In genomic region chr1:2408456-2408855, GRCh38 we compare ENCODE assay signal across 19 cellular contexts. TPM values are rescaled to one million over a fixed set of nuclear protein-coding genes. Genes with fewer than 3 reads are reported as not detected.
A peak's percentile ranks its signal among the peaks of the same experiment; 100 is the strongest.
DNase-seq lines count a peak whose midpoint lies in the region; ATAC-seq, FAIRE-seq and TF ChIP-seq lines count a peak whose summit lies in the region.
"Had no signal": no experiment of that assay in that cellular context is flagged by ENCODE, and none has a peak within 500 bp of the region (broad histone marks: within the 10 kb centered on the region; RNA-seq: fewer than 3 reads in every experiment).

No MANE protein-coding gene starts in this region.

- H3K27ac Mint-ChIP-seq in chondrocyte (ENCODE audit: unreplicated experiment), result no peak overlapping the region
- H3K27ac Mint-ChIP-seq: CD4-positive, alpha-beta T cell; GM23338 had no signal

- DNase-seq in NCI-H82 (lab: John Stamatoyannopoulos, UW) (peak; percentile 37), NCI-H82 treated with DMSO at 0.1 percent for 48 hours (lab: John Stamatoyannopoulos, UW; ENCODE audit: unreplicated experiment) (no peak), HepG2 (ENCODE audit: low spot score) (no peak), right lobe of liver (no peak), chondrocyte (ENCODE audit: low spot score) (peak; percentile 77), trophoblast cell (peak in 1 of 2 donors; percentile 20), NCI-H1694 (lab: John Stamatoyannopoulos, UW) (no peak)
- DNase-seq in effector memory CD4-positive, alpha-beta T cell, result no peak
- DNase-seq: AML-193; Calu3; CD4-positive, alpha-beta T cell; DMS 273 treated with DMSO at 0.1 percent for 48 hours; DMS79; H7 had no signal

- CTCF ChIA-PET in HepG2 (lab: Yijun Ruan, JAX; ENCODE audit: low intra/inter-chr PET ratio, low total read pairs), result no interaction called here

- ATAC-seq in HepG2, result no peak
- ATAC-seq in right lobe of liver, result no peak
- ATAC-seq: GM12878, GM23338 had no signal

- no peak for TF ChIP-seq POLR2A in HepG2 (IDR thresholded peaks at IDR 0.05; ENCODE audit: insufficient read depth in 1 of 2, low read depth in 2 of 2, low read length in 2 of 2)
- TF ChIP-seq POLR2A in right lobe of liver (IDR thresholded peaks at IDR 0.05), result no peak

- no peak for TF ChIP-seq RAD21 in HepG2 (CRISPR knock-in tag; IDR thresholded peaks at IDR 0.05)

- no peak for TF ChIP-seq EP300 in HepG2 (IDR thresholded peaks at IDR 0.05; ENCODE audit: low read depth in 2 of 2, low read length in 2 of 2)
- TF ChIP-seq EP300 in HepG2 (CRISPR knock-in tag; IDR thresholded peaks at IDR 0.05; ENCODE audit: borderline replicate concordance), result no peak

- no peak overlapping the region for H3K4me3 Mint-ChIP-seq in chondrocyte (ENCODE audit: unreplicated experiment)
- H3K4me3 Mint-ChIP-seq: GM23338 had no signal

- TF ChIP-seq CTCF in HepG2 (CRISPR knock-in tag; IDR thresholded peaks at IDR 0.05), result no peak
- TF ChIP-seq CTCF in right lobe of liver (IDR thresholded peaks at IDR 0.05), result no peak
- TF ChIP-seq CTCF in chondrocyte (IDR thresholded peaks at IDR 0.05), result no peak

- in situ Hi-C loops in HepG2 (cut with HindIII; ENCODE audit: extremely low pct_ligation_motif_present, low pct_unique_long_range_greater_than_20kb), result no loop called here

- H3K27me3 Mint-ChIP-seq in chondrocyte (ENCODE audit: low read depth), result no peaks in the 10 kb centered on the region
- H3K27me3 Mint-ChIP-seq: CD4-positive, alpha-beta T cell had no signal

- H4K20me1 ChIP-seq in HepG2 (ENCODE audit: insufficient read depth, low read length), result no peaks in the 10 kb centered on the region

- no peak overlapping the region for H3K4me3 ChIP-seq in HepG2 (replicated peaks in 1 of 3; ENCODE audit: insufficient read depth in 1 of 3, low read depth in 2 of 3, low read length in 3 of 3)
- no peak overlapping the region for H3K4me3 ChIP-seq in right lobe of liver
- peak overlapping the region; percentile 13 for H3K4me3 ChIP-seq in trophoblast cell (ENCODE audit: low read depth, low read length)
- H3K4me3 ChIP-seq in effector memory CD4-positive, alpha-beta T cell (ENCODE audit: insufficient read depth, low read depth, low read length, poor library complexity, severe bottlenecking), result no peak overlapping the region
- H3K4me3 ChIP-seq: BLaER1 treated with 17β-estradiol and CSF1 and Interleukin-3, amounts not matched to agents 10 nM and 100 nM; GM12878; GM23338 had no signal

- H3K14ac ChIP-seq in trophoblast cell (ENCODE audit: low read length), result no peak overlapping the region

- H3K9me3 ChIP-seq in HepG2 (ENCODE audit: low read length), result no peaks in the 10 kb centered on the region
- no peaks in the 10 kb centered on the region for H3K9me3 ChIP-seq in right lobe of liver
- no peaks in the 10 kb centered on the region for H3K9me3 ChIP-seq in trophoblast cell (ENCODE audit: insufficient read depth, low read depth, low read length)
- no peaks in the 10 kb centered on the region for H3K9me3 ChIP-seq in effector memory CD4-positive, alpha-beta T cell (ENCODE audit: control insufficient read depth, low read length)
- H3K9me3 ChIP-seq: BLaER1 treated with 17β-estradiol and CSF1 and Interleukin-3, amounts not matched to agents 10 nM and 100 nM had no signal

- H3K23ac ChIP-seq in trophoblast cell (ENCODE audit: low read length), result no peak overlapping the region

- H2BK5ac ChIP-seq in trophoblast cell (ENCODE audit: low read depth, low read length, poor library complexity), result no peak overlapping the region

- no peak overlapping the region for H3K4ac ChIP-seq in trophoblast cell (ENCODE audit: low read depth, low read length)

- no peak overlapping the region for H2AK5ac ChIP-seq in trophoblast cell (ENCODE audit: low read length)

- H3K79me2 ChIP-seq in HepG2 (ENCODE audit: insufficient read depth, low read length), result peaks cover 16% of the 10 kb centered on the region
- peaks cover 9% of the 10 kb centered on the region for H3K79me2 ChIP-seq in trophoblast cell (ENCODE audit: control insufficient read depth, insufficient read depth, low read length, poor library complexity)

- H3K9me3 Mint-ChIP-seq in chondrocyte (ENCODE audit: low read depth), result no peaks in the 10 kb centered on the region
- H3K9me3 Mint-ChIP-seq: CD4-positive, alpha-beta T cell; GM23338 had no signal

- H3K36me3 Mint-ChIP-seq in chondrocyte (ENCODE audit: low read depth), result peaks cover 6% of the 10 kb centered on the region

- no peak overlapping the region for H3K9ac ChIP-seq in HepG2 (ENCODE audit: insufficient read depth, low read depth, low read length)
- no peak overlapping the region for H3K9ac ChIP-seq in trophoblast cell (ENCODE audit: low read length)

- BruUV-seq in HepG2 (replicated peaks; lab: Mats Ljungman, UMichigan), result no TSS peak

- H2AFZ ChIP-seq in HepG2 (ENCODE audit: low read length) (no peak overlapping the region), trophoblast cell (ENCODE audit: insufficient read depth, low read length, poor library complexity) (no peak overlapping the region)
- H2AFZ ChIP-seq: GM23338 had no signal

- H3K27ac ChIP-seq in HepG2 (ENCODE audit: extremely low read length, insufficient read depth, low read length), result no peak overlapping the region
- no peak overlapping the region for H3K27ac ChIP-seq in right lobe of liver
- H3K27ac ChIP-seq in trophoblast cell (ENCODE audit: low read depth, low read length), result no peak overlapping the region
- no peak overlapping the region for H3K27ac ChIP-seq in effector memory CD4-positive, alpha-beta T cell (ENCODE audit: insufficient read depth, low read length, poor library complexity, severe bottlenecking)
- H3K27ac ChIP-seq: 22Rv1; BLaER1 treated with 17β-estradiol and CSF1 and Interleukin-3, amounts not matched to agents 10 nM and 100 nM had no signal

- H3K4me1 ChIP-seq in HepG2 (ENCODE audit: insufficient read depth, low read length) (peaks cover 19% of the 10 kb centered on the region), right lobe of liver (peaks cover 0 to 13% (median 3%) of the 10 kb centered on the region in 4 donors), trophoblast cell (ENCODE audit: control insufficient read depth in 1 of 2, insufficient read depth in 2 of 2, low read length in 2 of 2) (peaks cover 12 to 17% of the 10 kb centered on the region in 2 experiments)
- H3K4me1 ChIP-seq in effector memory CD4-positive, alpha-beta T cell (ENCODE audit: control insufficient read depth, insufficient read depth, low read length, poor library complexity, severe bottlenecking), result peaks cover 12% of the 10 kb centered on the region

- H3K18ac ChIP-seq in trophoblast cell (ENCODE audit: low read length), result no peak overlapping the region

- no peak overlapping the region for H4K91ac ChIP-seq in trophoblast cell (ENCODE audit: low read depth, low read length)

- H4K12ac ChIP-seq in trophoblast cell (ENCODE audit: low read depth, low read length), result no peak overlapping the region

- POLR2A ChIA-PET in HepG2 (lab: Yijun Ruan, JAX), result interaction anchor here (1.1 kb wide), 1 partner anchor 17 kb away, joined by 5 read pairs; the partner anchor contains the start of genes MORN1 and RER1

- intact Hi-C loops in HepG2 (cut with micrococcal nuclease; ENCODE audit: unreplicated experiment) (no loop called here), right lobe of liver (cut with DNase I) (no loop called here)

- H4K8ac ChIP-seq in trophoblast cell (ENCODE audit: low read depth, low read length), result no peak overlapping the region

- no peaks in the 10 kb centered on the region for H3K27me3 ChIP-seq in HepG2 (ENCODE audit: control insufficient read depth in 1 of 2, insufficient read depth in 2 of 2, low read length in 2 of 2)
- H3K27me3 ChIP-seq in right lobe of liver, result no peaks in the 10 kb centered on the region
- H3K27me3 ChIP-seq in trophoblast cell (ENCODE audit: insufficient read depth, low read length), result no peaks in the 10 kb centered on the region
- H3K27me3 ChIP-seq in effector memory CD4-positive, alpha-beta T cell (replicated peaks; ENCODE audit: control insufficient read depth, insufficient read depth, low read length, poor library complexity, severe bottlenecking), result no peaks in the 10 kb centered on the region
- H3K27me3 ChIP-seq: BLaER1 treated with 17β-estradiol and CSF1 and Interleukin-3, amounts not matched to agents 10 nM and 100 nM had no signal

- 100% methylated on average over 9 of the region's 24 CpGs for WGBS in HepG2 (ENCODE audit: low lambda C conversion rate)
- WGBS in right lobe of liver (ENCODE audit: insufficient coverage, low coverage, low lambda C conversion rate, missing lambda C conversion rate), result no CpG with 5 or more reads among the region's 24 CpGs
- WGBS in trophoblast cell (ENCODE audit: extremely low coverage, insufficient coverage, insufficient read length), result no CpG with 5 or more reads among the region's 24 CpGs

- H3K4me1 Mint-ChIP-seq in chondrocyte (ENCODE audit: low read depth), result peaks cover 38% of the 10 kb centered on the region
- H3K4me1 Mint-ChIP-seq: GM23338 had no signal

- H3K36me3 ChIP-seq in HepG2 (replicated peaks in 1 of 2; ENCODE audit: control insufficient read depth in 1 of 2, insufficient read depth in 2 of 2, low read length in 2 of 2) (peaks cover 31 to 60% of the 10 kb centered on the region in 2 experiments), right lobe of liver (peaks cover 0 to 24% (median 10%) of the 10 kb centered on the region in 4 donors), trophoblast cell (ENCODE audit: control insufficient read depth in 1 of 2, insufficient read depth in 2 of 2, low read length in 2 of 2) (peaks cover 53% of the 10 kb centered on the region in 2 experiments)
- peaks cover 32% of the 10 kb centered on the region for H3K36me3 ChIP-seq in effector memory CD4-positive, alpha-beta T cell (ENCODE audit: control insufficient read depth, insufficient read depth, low read length)

- H2BK120ac ChIP-seq in trophoblast cell (ENCODE audit: insufficient read depth, low read length, poor library complexity), result no peak overlapping the region

- H3K4me2 ChIP-seq in HepG2 (ENCODE audit: low read depth, low read length), result no peak overlapping the region
- H3K4me2 ChIP-seq in trophoblast cell (ENCODE audit: low read length), result no peak overlapping the region
- H3K4me2 ChIP-seq: BLaER1 treated with 17β-estradiol and CSF1 and Interleukin-3, amounts not matched to agents 10 nM and 100 nM; GM23338 had no signal

- no peak for FAIRE-seq in HepG2 (lab: Jason Lieb, UNC)
- FAIRE-seq: GM12878, GM18507 had no signal

- no peak overlapping the region for H2BK12ac ChIP-seq in trophoblast cell (ENCODE audit: low read length)

- peaks cover 12% of the 10 kb centered on the region for H3K79me1 ChIP-seq in trophoblast cell (ENCODE audit: low read length)

RNA-seq across cellular contexts. Expression of gene PEX10, which starts 3.9 kb away (rescaled TPM):
- total RNA-seq in HepG2 (2016; rRNA removed; fragmentation: Illumina TruSeq; extraction: Trizol) (38.3 and 39.6 TPM in 2 replicates), right lobe of liver (10 to 100 TPM in 3 of 6 experiments, 1 to 10 TPM in 3; 7.4 to 24.3 (median 10.5) TPM), chondrocyte (20.6 to 33.0 TPM (median 23.4 TPM) in 3 replicates)
- total RNA-seq in HepG2 (2016; cell fraction: cytosol; rRNA removed; fragmentation: Illumina TruSeq; extraction: Trizol; ENCODE audit: low read depth), result 20.2 and 25.8 TPM in 2 replicates
- 37.8 and 38.9 TPM in 2 replicates for total RNA-seq in HepG2 (2016; cell fraction: insoluble cytoplasmic fraction; rRNA removed; fragmentation: Illumina TruSeq; extraction: Trizol)
- 53.4 and 59.7 TPM in 2 replicates for total RNA-seq in HepG2 (2016; cell fraction: membrane; rRNA removed; fragmentation: Illumina TruSeq; extraction: Trizol)
- 27.1 and 27.5 TPM in 2 replicates for total RNA-seq in HepG2 (2016; cell fraction: nucleus; rRNA removed; fragmentation: Illumina TruSeq; extraction: Trizol)
- 16.1 and 21.0 TPM in 2 replicates for polyA plus RNA-seq in HepG2 (2011; rRNA removed)
- 16.3 and 20.9 TPM in 2 replicates for polyA plus RNA-seq in HepG2 (2011; cell fraction: cytosol; rRNA removed)
- 49.0 and 57.5 TPM in 2 replicates for polyA plus RNA-seq in HepG2 (2011; cell fraction: nucleus; rRNA removed)
- 13.3 and 14.5 TPM in 2 replicates for polyA plus RNA-seq in HepG2 (2012)
- polyA plus RNA-seq in HepG2 (2016; cell fraction: cytosol; fragmentation: Illumina TruSeq; extraction: Trizol; ENCODE audit: low read depth), result 27.1 and 37.0 TPM in 2 replicates
- 36.5 and 40.8 TPM in 2 replicates for polyA plus RNA-seq in HepG2 (2016; cell fraction: insoluble cytoplasmic fraction; fragmentation: Illumina TruSeq; extraction: Trizol; ENCODE audit: low read depth)
- 47.4 and 49.9 TPM in 2 replicates for polyA plus RNA-seq in HepG2 (2016; cell fraction: membrane; fragmentation: Illumina TruSeq; extraction: Trizol; ENCODE audit: low read depth)
- 44.7 and 46.3 TPM in 2 replicates for polyA plus RNA-seq in HepG2 (2016; cell fraction: nucleus; fragmentation: Illumina TruSeq; extraction: Trizol; ENCODE audit: insufficient read depth, low read depth)
- polyA minus RNA-seq in HepG2 (2011; rRNA and poly(A)+ RNA removed; ENCODE audit: low replicate concordance), result 15.3 and 46.5 TPM in 2 replicates
- polyA minus RNA-seq in HepG2 (2011; cell fraction: cytosol; rRNA and poly(A)+ RNA removed), result 9.7 and 12.0 TPM in 2 replicates
- polyA minus RNA-seq in HepG2 (2011; cell fraction: nucleus; rRNA and poly(A)+ RNA removed), result 18.4 and 20.1 TPM in 2 replicates
- 9.4 and 9.5 TPM in 2 replicates for polyA plus RNA-seq in trophoblast cell (2013)

RNA-seq across cellular contexts. Expression of gene RER1, which starts 16.8 kb away (rescaled TPM):
- 83.9 and 128 TPM in 2 replicates for total RNA-seq in HepG2 (2016; rRNA removed; fragmentation: Illumina TruSeq; extraction: Trizol)
- 51.3 and 72.8 TPM in 2 replicates for total RNA-seq in HepG2 (2016; cell fraction: cytosol; rRNA removed; fragmentation: Illumina TruSeq; extraction: Trizol; ENCODE audit: low read depth)
- 89.5 and 137 TPM in 2 replicates for total RNA-seq in HepG2 (2016; cell fraction: insoluble cytoplasmic fraction; rRNA removed; fragmentation: Illumina TruSeq; extraction: Trizol)
- total RNA-seq in HepG2 (2016; cell fraction: membrane; rRNA removed; fragmentation: Illumina TruSeq; extraction: Trizol), result 77.4 and 86.1 TPM in 2 replicates
- 76.0 and 95.5 TPM in 2 replicates for total RNA-seq in HepG2 (2016; cell fraction: nucleus; rRNA removed; fragmentation: Illumina TruSeq; extraction: Trizol)
- polyA plus RNA-seq in HepG2 (2011; rRNA removed), result 135 and 164 TPM in 2 replicates
- polyA plus RNA-seq in HepG2 (2011; cell fraction: cytosol; rRNA removed), result 82.7 and 131 TPM in 2 replicates
- polyA plus RNA-seq in HepG2 (2011; cell fraction: nucleus; rRNA removed), result 155 and 197 TPM in 2 replicates
- polyA plus RNA-seq in HepG2 (2012), result 64.5 and 73.8 TPM in 2 replicates
- 84.3 and 98.6 TPM in 2 replicates for polyA plus RNA-seq in HepG2 (2016; cell fraction: cytosol; fragmentation: Illumina TruSeq; extraction: Trizol; ENCODE audit: low read depth)
- 87.8 and 97.0 TPM in 2 replicates for polyA plus RNA-seq in HepG2 (2016; cell fraction: insoluble cytoplasmic fraction; fragmentation: Illumina TruSeq; extraction: Trizol; ENCODE audit: low read depth)
- 69.1 and 85.3 TPM in 2 replicates for polyA plus RNA-seq in HepG2 (2016; cell fraction: membrane; fragmentation: Illumina TruSeq; extraction: Trizol; ENCODE audit: low read depth)
- 191 and 194 TPM in 2 replicates for polyA plus RNA-seq in HepG2 (2016; cell fraction: nucleus; fragmentation: Illumina TruSeq; extraction: Trizol; ENCODE audit: insufficient read depth, low read depth)
- 95.9 and 234 TPM in 2 replicates for polyA minus RNA-seq in HepG2 (2011; rRNA and poly(A)+ RNA removed; ENCODE audit: low replicate concordance)
- 32.9 and 45.5 TPM in 2 replicates for polyA minus RNA-seq in HepG2 (2011; cell fraction: cytosol; rRNA and poly(A)+ RNA removed)
- polyA minus RNA-seq in HepG2 (2011; cell fraction: nucleus; rRNA and poly(A)+ RNA removed), result 23.3 and 29.3 TPM in 2 replicates
- total RNA-seq in right lobe of liver, result 100 to 1,000 TPM in 4 of 6 experiments, 10 to 100 TPM in 2; 76.5 to 166 (median 122) TPM
- total RNA-seq in chondrocyte, result 158 to 177 TPM (median 175 TPM) in 3 replicates
- polyA plus RNA-seq in trophoblast cell (2013), result 186 and 190 TPM in 2 replicates

RNA-seq across cellular contexts. Expression of gene MORN1, which starts 17.1 kb away (rescaled TPM):
- total RNA-seq in HepG2 (2016; rRNA removed; fragmentation: Illumina TruSeq; extraction: Trizol), result 3.9 and 6.5 TPM in 2 replicates
- total RNA-seq in HepG2 (2016; cell fraction: cytosol; rRNA removed; fragmentation: Illumina TruSeq; extraction: Trizol; ENCODE audit: low read depth), result 1.5 and 2.2 TPM in 2 replicates
- total RNA-seq in HepG2 (2016; cell fraction: insoluble cytoplasmic fraction; rRNA removed; fragmentation: Illumina TruSeq; extraction: Trizol), result 3.5 and 5.4 TPM in 2 replicates
- total RNA-seq in HepG2 (2016; cell fraction: membrane; rRNA removed; fragmentation: Illumina TruSeq; extraction: Trizol), result 1.7 and 1.8 TPM in 2 replicates
- 6.4 and 6.8 TPM in 2 replicates for total RNA-seq in HepG2 (2016; cell fraction: nucleus; rRNA removed; fragmentation: Illumina TruSeq; extraction: Trizol)
- polyA plus RNA-seq in HepG2 (2011; rRNA removed), result 2.6 and 3.1 TPM in 2 replicates
- polyA plus RNA-seq in HepG2 (2011; cell fraction: cytosol; rRNA removed), result 2.5 and 3.1 TPM in 2 replicates
- 7.8 and 8.8 TPM in 2 replicates for polyA plus RNA-seq in HepG2 (2011; cell fraction: nucleus; rRNA removed)
- 1.3 and 1.7 TPM in 2 replicates for polyA plus RNA-seq in HepG2 (2012)
- polyA plus RNA-seq in HepG2 (2016; cell fraction: cytosol; fragmentation: Illumina TruSeq; extraction: Trizol; ENCODE audit: low read depth), result 0.84 and 1.9 TPM in 2 replicates
- polyA plus RNA-seq in HepG2 (2016; cell fraction: insoluble cytoplasmic fraction; fragmentation: Illumina TruSeq; extraction: Trizol; ENCODE audit: low read depth), result 2.3 and 3.3 TPM in 2 replicates
- polyA plus RNA-seq in HepG2 (2016; cell fraction: membrane; fragmentation: Illumina TruSeq; extraction: Trizol; ENCODE audit: low read depth), result 0.73 and 1.3 TPM in 2 replicates
- 8.2 and 9.2 TPM in 2 replicates for polyA plus RNA-seq in HepG2 (2016; cell fraction: nucleus; fragmentation: Illumina TruSeq; extraction: Trizol; ENCODE audit: insufficient read depth, low read depth)
- polyA minus RNA-seq in HepG2 (2011; rRNA and poly(A)+ RNA removed; ENCODE audit: low replicate concordance), result 6.7 and 28.4 TPM in 2 replicates
- polyA minus RNA-seq in HepG2 (2011; cell fraction: cytosol; rRNA and poly(A)+ RNA removed), result 1.3 and 3.0 TPM in 2 replicates
- polyA minus RNA-seq in HepG2 (2011; cell fraction: nucleus; rRNA and poly(A)+ RNA removed), result 7.5 and 8.9 TPM in 2 replicates
- 1 to 10 TPM; 3.1 to 7.1 (median 4.5) TPM for total RNA-seq in right lobe of liver
- 6.7 to 10.0 TPM (median 8.1 TPM) in 3 replicates for total RNA-seq in chondrocyte
- polyA plus RNA-seq in trophoblast cell (2013), result 3.2 and 3.5 TPM in 2 replicates

Comparison
In these comparisons a context has a peak if more than half of its experiments do, and no peak if none do; other contexts are left out.
1. DNase-seq: peak in NCI-H82 (single experiment) and chondrocyte (single experiment); none in NCI-H82 treated with DMSO at 0.1 percent for 48 hours (single experiment), HepG2 (single experiment), right lobe of liver (0 of 3), NCI-H1694 (single experiment) and effector memory CD4-positive, alpha-beta T cell (0 of 3).